8 cellular contexts compared by ENCODE assay signal in genomic region chr17:49968380-49969133, GRCh38. TPM values are rescaled to one million over a fixed set of nuclear protein-coding genes. Genes with fewer than 3 reads are reported as not detected.
DNase-seq lines count a peak whose midpoint lies in the region; ATAC-seq and TF ChIP-seq lines count a peak whose summit lies in the region.

No MANE protein-coding gene starts in this region.

- H3K36me3 Mint-ChIP-seq in activated CD8-positive, alpha-beta memory T cell treated with anti-CD3 and anti-CD28 coated beads, Interleukin-2, amount 10 ng/mL, durations not matched to agents 7 days and 5 days, result peaks cover 3% of the 10 kb centered on the region
- no peaks in the 10 kb centered on the region for H3K36me3 Mint-ChIP-seq in natural killer cell treated with Interleukin-12 subunit alpha and Interleukin-12 subunit beta and Interleukin-15 and Interleukin-18, amount 100 ng/mL, for 72 hours

- ATAC-seq in HG02759 (IDR thresholded peaks at IDR 0.05; ENCODE audit: unreplicated experiment) (peak; percentile 57), HG03520 (IDR thresholded peaks at IDR 0.05; ENCODE audit: unreplicated experiment) (no peak)
- ATAC-seq in activated CD8-positive, alpha-beta memory T cell treated with anti-CD3 and anti-CD28 coated beads, Interleukin-2, amount 10 ng/mL, durations not matched to agents 7 days and 5 days, result peak; percentile 79
- peak; percentile 86 to 90 for ATAC-seq in natural killer cell treated with Interleukin-12 subunit alpha and Interleukin-12 subunit beta and Interleukin-15 and Interleukin-18, amount 100 ng/mL, for 72 hours
- peak; percentile 90 for ATAC-seq in stimulated activated naive CD8-positive, alpha-beta T cell treated with anti-CD3 and anti-CD28 coated beads, Interleukin-15, amount 100 ng/mL, for 72 hours

- peaks cover 34% of the 10 kb centered on the region for H3K4me1 Mint-ChIP-seq in activated CD8-positive, alpha-beta memory T cell treated with anti-CD3 and anti-CD28 coated beads, Interleukin-2, amount 10 ng/mL, durations not matched to agents 7 days and 5 days
- peaks cover 31 to 48% of the 10 kb centered on the region in 2 donors for H3K4me1 Mint-ChIP-seq in natural killer cell treated with Interleukin-12 subunit alpha and Interleukin-12 subunit beta and Interleukin-15 and Interleukin-18, amount 100 ng/mL, for 72 hours (ENCODE audit: low read depth in 2 of 2)
- H3K4me1 Mint-ChIP-seq in stimulated activated naive CD8-positive, alpha-beta T cell treated with anti-CD3 and anti-CD28 coated beads, Interleukin-15, amount 100 ng/mL, for 72 hours, result peaks cover 81% of the 10 kb centered on the region

- H3K4me3 Mint-ChIP-seq in activated CD8-positive, alpha-beta memory T cell treated with anti-CD3 and anti-CD28 coated beads, Interleukin-2, amount 10 ng/mL, durations not matched to agents 7 days and 5 days, result peak overlapping the region; percentile 76
- peak overlapping the region; percentile 88 for H3K4me3 Mint-ChIP-seq in natural killer cell treated with Interleukin-12 subunit alpha and Interleukin-12 subunit beta and Interleukin-15 and Interleukin-18, amount 100 ng/mL, for 72 hours
- H3K4me3 Mint-ChIP-seq in stimulated activated naive CD8-positive, alpha-beta T cell treated with anti-CD3 and anti-CD28 coated beads, Interleukin-15, amount 100 ng/mL, for 72 hours, result peak overlapping the region; percentile 97

- peak overlapping the region; percentile 50 for H3K27ac Mint-ChIP-seq in activated CD8-positive, alpha-beta memory T cell treated with anti-CD3 and anti-CD28 coated beads, Interleukin-2, amount 10 ng/mL, durations not matched to agents 7 days and 5 days
- peak overlapping the region in 1 of 2 donors; percentile 56 for H3K27ac Mint-ChIP-seq in natural killer cell treated with Interleukin-12 subunit alpha and Interleukin-12 subunit beta and Interleukin-15 and Interleukin-18, amount 100 ng/mL, for 72 hours
- H3K27ac Mint-ChIP-seq in stimulated activated naive CD8-positive, alpha-beta T cell treated with anti-CD3 and anti-CD28 coated beads, Interleukin-15, amount 100 ng/mL, for 72 hours, result peak overlapping the region in 1 of 2 donors; percentile 90

- peaks cover 92% of the 10 kb centered on the region for H3K27me3 Mint-ChIP-seq in activated CD8-positive, alpha-beta memory T cell treated with anti-CD3 and anti-CD28 coated beads, Interleukin-2, amount 10 ng/mL, durations not matched to agents 7 days and 5 days
- H3K27me3 Mint-ChIP-seq in natural killer cell treated with Interleukin-12 subunit alpha and Interleukin-12 subunit beta and Interleukin-15 and Interleukin-18, amount 100 ng/mL, for 72 hours, result peaks cover 61 to 66% of the 10 kb centered on the region in 2 donors
- peaks cover 93% of the 10 kb centered on the region for H3K27me3 Mint-ChIP-seq in stimulated activated naive CD8-positive, alpha-beta T cell treated with anti-CD3 and anti-CD28 coated beads, Interleukin-15, amount 100 ng/mL, for 72 hours

- no peak for TF ChIP-seq CTCF in epithelial cell of proximal tubule (conservative IDR thresholded peaks at IDR 0.05; ENCODE audit: low read depth, low read length)

- CTCF ChIA-PET in activated CD8-positive, alpha-beta memory T cell treated with anti-CD3 and anti-CD28 coated beads, Interleukin-2, amount 10 ng/mL, durations not matched to agents 7 days and 5 days (lab: Charles Lee), result interaction anchor here (1.0 to 4.3 kb wide), 3 partner anchors 10 to 28 kb away, joined by 3 to 47 read pairs (median 5); partner anchors contain the start of gene DLX3

- DNase-seq in DMS153 treated with DMSO at 0.1 percent for 48 hours (lab: John Stamatoyannopoulos, UW; ENCODE audit: unreplicated experiment) (peak; percentile 33), NCI-H82 treated with DMSO at 0.1 percent for 48 hours (lab: John Stamatoyannopoulos, UW; ENCODE audit: unreplicated experiment) (peak; percentile 71), epithelial cell of proximal tubule (ENCODE audit: low read depth) (no peak)
- peak; percentile 84 for DNase-seq in activated CD8-positive, alpha-beta memory T cell treated with anti-CD3 and anti-CD28 coated beads, Interleukin-2, amount 10 ng/mL, durations not matched to agents 7 days and 5 days
- peak; percentile 81 for DNase-seq in natural killer cell treated with Interleukin-12 subunit alpha and Interleukin-12 subunit beta and Interleukin-15 and Interleukin-18, amount 100 ng/mL, for 72 hours (ENCODE audit: low spot score)
- DNase-seq in stimulated activated naive CD8-positive, alpha-beta T cell treated with anti-CD3 and anti-CD28 coated beads, Interleukin-15, amount 100 ng/mL, for 72 hours, result peak; percentile 78 to 81

- no peaks in the 10 kb centered on the region for H3K9me3 Mint-ChIP-seq in activated CD8-positive, alpha-beta memory T cell treated with anti-CD3 and anti-CD28 coated beads, Interleukin-2, amount 10 ng/mL, durations not matched to agents 7 days and 5 days (ENCODE audit: low read depth)
- no peaks in the 10 kb centered on the region for H3K9me3 Mint-ChIP-seq in natural killer cell treated with Interleukin-12 subunit alpha and Interleukin-12 subunit beta and Interleukin-15 and Interleukin-18, amount 100 ng/mL, for 72 hours
- no peaks in the 10 kb centered on the region for H3K9me3 Mint-ChIP-seq in stimulated activated naive CD8-positive, alpha-beta T cell treated with anti-CD3 and anti-CD28 coated beads, Interleukin-15, amount 100 ng/mL, for 72 hours

- peak overlapping the region; percentile 52 for H3K4me3 ChIP-seq in epithelial cell of proximal tubule (ENCODE audit: low read depth, low read length)

RNA-seq across cellular contexts. Expression of gene DLX4, which starts 0.4 kb away (rescaled TPM):
- under 1 TPM in 1 of 2 experiments, not detected in 1; 0.23 TPM for total RNA-seq in activated CD8-positive, alpha-beta memory T cell treated with anti-CD3 and anti-CD28 coated beads, Interleukin-2, amount 10 ng/mL, durations not matched to agents 7 days and 5 days
- total RNA-seq in epithelial cell of proximal tubule, result not detected in 2 replicates
- under 1 TPM; 0.45 to 0.71 TPM for total RNA-seq in natural killer cell treated with Interleukin-12 subunit alpha and Interleukin-12 subunit beta and Interleukin-15 and Interleukin-18, amount 100 ng/mL, for 72 hours

RNA-seq across cellular contexts. Expression of gene DLX3, which starts 26.5 kb away (rescaled TPM):
- not detected for total RNA-seq in activated CD8-positive, alpha-beta memory T cell treated with anti-CD3 and anti-CD28 coated beads, Interleukin-2, amount 10 ng/mL, durations not matched to agents 7 days and 5 days
- not detected in 2 replicates for total RNA-seq in epithelial cell of proximal tubule
- not detected for total RNA-seq in natural killer cell treated with Interleukin-12 subunit alpha and Interleukin-12 subunit beta and Interleukin-15 and Interleukin-18, amount 100 ng/mL, for 72 hours
